Comparison of ENCODE assay signal across 8 cellular contexts in the genomic region with DNA sequence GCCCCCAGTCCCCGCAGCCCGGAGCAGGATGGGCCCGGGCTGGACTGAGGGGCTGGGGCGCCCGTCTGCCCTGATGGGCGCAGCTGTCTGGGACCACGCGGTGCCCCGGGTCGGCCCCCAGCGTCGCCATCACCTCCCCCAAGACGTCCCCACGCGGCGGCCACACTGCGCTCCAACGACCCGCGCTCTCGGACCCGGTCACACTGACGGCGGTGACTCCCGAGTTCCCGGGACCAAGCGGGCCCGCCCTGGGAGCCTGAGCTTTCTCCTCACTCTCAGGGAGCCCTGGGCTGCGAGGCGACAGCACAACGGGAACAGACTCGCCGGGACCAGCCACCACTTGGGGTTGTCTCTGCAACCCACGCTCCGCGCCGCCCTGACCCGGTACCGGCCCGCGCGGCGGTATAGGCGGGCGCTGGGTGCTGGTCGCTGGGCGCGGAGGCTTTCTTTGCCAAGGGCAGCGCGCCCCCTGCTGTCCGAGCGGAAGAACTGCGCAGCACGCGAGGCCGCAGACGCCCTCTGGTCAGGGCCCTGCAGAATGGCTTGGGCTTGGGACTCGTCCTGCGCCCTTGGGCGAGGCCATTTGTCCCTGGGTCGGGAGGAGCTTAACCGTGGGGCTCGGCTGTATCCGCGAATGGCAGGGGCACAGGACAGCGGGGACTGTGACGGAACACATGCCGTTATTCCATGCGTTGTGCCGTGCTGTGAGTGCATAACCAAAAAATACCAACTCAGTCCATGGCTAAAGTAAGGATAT. TPM values are rescaled to one million over a fixed set of nuclear protein-coding genes. Genes with fewer than 3 reads are reported as not detected.
DNase-seq lines count a peak whose midpoint lies in the region; ATAC-seq and TF ChIP-seq lines count a peak whose summit lies in the region.

No MANE protein-coding gene starts in this region.

- in situ Hi-C loops in astrocyte of the cerebellum (cut with HindIII; ENCODE audit: low sequenced_read_pairs): no loop called here

- TF ChIP-seq CTCF in GM10266 (IDR thresholded peaks at IDR 0.05; ENCODE audit: control insufficient read depth, insufficient read depth, low read depth, missing control alignments) (peak; percentile 100), HCT116 (IDR thresholded peaks at IDR 0.05 in 2 of 3, conservative IDR thresholded peaks at IDR 0.05 in 1 of 3; ENCODE audit: borderline replicate concordance in 1 of 3, insufficient read depth in 1 of 3, low read depth in 2 of 3, low read length in 2 of 3) (peak; percentile 87 to 94 (median 91)), NB4 (IDR thresholded peaks at IDR 0.05; ENCODE audit: low read depth, low read length) (peak; percentile 76), astrocyte of the cerebellum (IDR thresholded peaks at IDR 0.05; ENCODE audit: low read depth, low read length, missing control alignments) (peak; percentile 90), hepatocyte (IDR thresholded peaks at IDR 0.05; ENCODE audit: poor library complexity) (peak; percentile 95), uterus (IDR thresholded peaks at IDR 0.05) (peak; percentile 96 to 99 (median 99))

- no peaks in the 10 kb centered on the region for H4K20me1 ChIP-seq in HCT116 (ENCODE audit: insufficient read depth)
- no peaks in the 10 kb centered on the region for H4K20me1 ChIP-seq in hepatocyte (ENCODE audit: insufficient read depth, poor library complexity, severe bottlenecking)

- no peaks in the 10 kb centered on the region for H3K9me3 ChIP-seq in HCT116 (ENCODE audit: control insufficient read depth in 1 of 2, insufficient read depth in 1 of 2, low read depth in 1 of 2, low read length in 2 of 2)
- H3K9me3 ChIP-seq in hepatocyte (ENCODE audit: low read depth): no peaks in the 10 kb centered on the region
- H3K9me3 ChIP-seq in uterus: no peaks in the 10 kb centered on the region

- peak; percentile 96 for TF ChIP-seq RAD21 in HCT116 (IDR thresholded peaks at IDR 0.05; ENCODE audit: low read depth)

- RAD21 ChIA-PET in HCT116 (lab: Charles Lee; ENCODE audit: low non-redundant PET in 1 of 2, low total read pairs in 2 of 2, uncharacterized antibody in 2 of 2, unreplicated experiment in 2 of 2): interaction anchor here (0.6 to 1.9 kb wide), 8 partner anchors 98 to 384 kb away, joined by 3 to 12 read pairs (median 4); no protein-coding TSS in a partner anchor

- peak overlapping the region; percentile 30 to 49 for H3K4me3 ChIP-seq in HCT116 (replicated peaks in 1 of 2; ENCODE audit: low read depth in 1 of 2, low read length in 2 of 2)
- peak overlapping the region; percentile 38 for H3K4me3 ChIP-seq in NB4 (ENCODE audit: low read depth, low read length)
- peak overlapping the region; percentile 44 for H3K4me3 ChIP-seq in astrocyte of the cerebellum (ENCODE audit: low read depth, low read length)
- peak overlapping the region; percentile 94 for H3K4me3 ChIP-seq in hepatocyte
- peak overlapping the region; percentile 40 to 51 for H3K4me3 ChIP-seq in uterus

- H3K27me3 ChIP-seq in HCT116 (ENCODE audit: insufficient read depth, low read length) (no peaks in the 10 kb centered on the region), hepatocyte (no peaks in the 10 kb centered on the region), uterus (no peaks in the 10 kb centered on the region)

- H3K4me2 ChIP-seq in HCT116 (ENCODE audit: low read length) (peak overlapping the region; percentile 85), hepatocyte (peak overlapping the region; percentile 98)

- H3K9ac ChIP-seq in HCT116 (ENCODE audit: low read length): peak overlapping the region; percentile 53

- no peaks in the 10 kb centered on the region for H3K9me2 ChIP-seq in HCT116 (ENCODE audit: insufficient read depth)
- no peaks in the 10 kb centered on the region for H3K9me2 ChIP-seq in hepatocyte (replicated peaks; ENCODE audit: insufficient read depth)

- no TSS peak for BruUV-seq in HCT116 (replicated peaks; lab: Mats Ljungman, UMichigan)

- intact Hi-C loops in HCT116 (cut with micrococcal nuclease): loop anchor here (1.0 to 10.0 kb wide), 3 partner anchors 101 to 384 kb away; no protein-coding TSS in a partner anchor
- intact Hi-C loops in uterus (cut with DNase I; ENCODE audit: low total_unique reads): loop anchor here (5.0 to 10.0 kb wide), 2 partner anchors 102 to 384 kb away; no protein-coding TSS in a partner anchor

- no peak for TF ChIP-seq POLR2A in HCT116 (IDR thresholded peaks at IDR 0.05; ENCODE audit: borderline replicate concordance, extremely low read depth, insufficient read depth, insufficient read length)
- no peak for TF ChIP-seq POLR2A in NB4 (IDR thresholded peaks at IDR 0.05; ENCODE audit: extremely low read depth, insufficient read length)
- TF ChIP-seq POLR2A in uterus (IDR thresholded peaks at IDR 0.05): no peak

- H3K4me1 ChIP-seq in HCT116 (ENCODE audit: control insufficient read depth in 1 of 2, insufficient read depth in 2 of 2, low read length in 2 of 2) (peaks cover 0 to 12% of the 10 kb centered on the region in 2 experiments; a peak in 2 of 4 replicates), hepatocyte (ENCODE audit: insufficient read depth) (no peaks in the 10 kb centered on the region), uterus (no peaks in the 10 kb centered on the region)

- H2AFZ ChIP-seq in HCT116 (ENCODE audit: low read depth, low read length, poor library complexity, severe bottlenecking): peak overlapping the region; percentile 44
- peak overlapping the region; percentile 82 for H2AFZ ChIP-seq in hepatocyte

- POLR2A ChIA-PET in HCT116 (lab: Charles Lee): interaction anchor here (0.6 to 0.9 kb wide), 2 partner anchors 58 to 101 kb away, joined by 3 to 4 read pairs; a partner anchor contains a TSS

- H3K36me3 ChIP-seq in HCT116 (ENCODE audit: control insufficient read depth in 1 of 2, insufficient read depth in 2 of 2, low read length in 2 of 2) (no peaks in the 10 kb centered on the region), hepatocyte (replicated peaks; ENCODE audit: insufficient read depth, low read depth) (no peaks in the 10 kb centered on the region), uterus (no peaks in the 10 kb centered on the region)

- WGBS in hepatocyte (ENCODE audit: low lambda C conversion rate, missing lambda C conversion rate): 2% methylated on average over 48 of the region's 70 CpGs

- H3K79me2 ChIP-seq in HCT116 (ENCODE audit: insufficient read depth, low read length) (no peaks in the 10 kb centered on the region), hepatocyte (no peaks in the 10 kb centered on the region)

- DNase-seq in GM10266 (ENCODE audit: extremely low spot score) (peak; percentile 86), HCT116 (ENCODE audit: low read depth, low spot score) (peak; percentile 78), NB4 (ENCODE audit: low read depth) (peak; percentile 78), T-helper 9 cell (peak; percentile 65), astrocyte of the cerebellum (ENCODE audit: low read depth) (no peak), hepatocyte (ENCODE audit: low spot score) (peak; percentile 88), renal cortical epithelial cell (ENCODE audit: low read depth) (peak; percentile 36), uterus (peak; percentile 73 to 84)

- CTCF ChIA-PET in HCT116 (lab: Charles Lee): interaction anchor here (0.5 to 2.6 kb wide), 34 partner anchors 9 to 728 kb away, joined by 3 to 48 read pairs (median 4); a partner anchor contains a TSS

- H3K27ac ChIP-seq in HCT116 (ENCODE audit: low read depth, low read length): no peak overlapping the region; the same call in 1 of the 2 replicates
- no peak overlapping the region for H3K27ac ChIP-seq in hepatocyte
- H3K27ac ChIP-seq in uterus: peak overlapping the region in 1 of 2 donors; percentile 9

- peak; percentile 100 for ATAC-seq in HCT116

TF ChIP-seq in HCT116, 20 proteins besides CTCF, POLR2A, EP300 and RAD21:
- TF ChIP-seq EZH2phosphoT487 (IDR thresholded peaks at IDR 0.05; ENCODE audit: borderline replicate concordance): no peak
- peak; percentile 63 for TF ChIP-seq CBX3 (IDR thresholded peaks at IDR 0.05; ENCODE audit: low read depth)
- TF ChIP-seq, protein P1, sequence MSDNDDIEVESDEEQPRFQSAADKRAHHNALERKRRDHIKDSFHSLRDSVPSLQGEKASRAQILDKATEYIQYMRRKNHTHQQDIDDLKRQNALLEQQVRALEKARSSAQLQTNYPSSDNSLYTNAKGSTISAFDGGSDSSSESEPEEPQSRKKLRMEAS (IDR thresholded peaks at IDR 0.05): peak; percentile 48; the same call in 1 of the 2 replicates

RNA-seq across cellular contexts. Expression of a gene that starts 54.8 kb away (rescaled TPM):
- total RNA-seq in HCT116 (2021; ENCODE audit: unreplicated experiment) (0.34 TPM), hepatocyte (not detected in 2 replicates), renal cortical epithelial cell (not detected in 2 replicates), uterus (under 1 TPM in 2 of 4 donors, not detected in 2; 0.07 to 0.18 TPM)
- polyA plus RNA-seq in HCT116 (2012): 0.02 TPM in 1 of 2 replicates, not detected in the other
- polyA plus RNA-seq in hepatocyte: not detected in 2 replicates

RNA-seq across cellular contexts. Expression of a gene that starts 57.5 kb away (rescaled TPM):
- total RNA-seq in HCT116 (2021; ENCODE audit: unreplicated experiment) (32.5 TPM), hepatocyte (72.4 and 75.6 TPM in 2 replicates), renal cortical epithelial cell (32.1 and 123 TPM in 2 replicates), uterus (10 to 100 TPM; 28.5 to 61.7 (median 31.6) TPM)
- polyA plus RNA-seq in HCT116 (2012): 22.4 and 24.8 TPM in 2 replicates
- polyA plus RNA-seq in hepatocyte: 116 and 130 TPM in 2 replicates

Comparison
In these comparisons a context has a peak if more than half of its experiments do, and no peak if none do; other contexts are left out.
1. H3K4me3 ChIP-seq: peak in every context shown above with its lines; median percentile 94 in hepatocyte; 46 in uterus; 44 in astrocyte of the cerebellum; 40 in HCT116; 38 in NB4.